ENCODE assay signal across 8 cellular contexts in genomic region chr12:113149361-113150150, GRCh38. TPM values are rescaled to one million over a fixed set of nuclear protein-coding genes. Genes with fewer than 3 reads are reported as not detected.
DNase-seq lines count a peak whose midpoint lies in the region; ATAC-seq and TF ChIP-seq lines count a peak whose summit lies in the region.

TSS of gene CFAP73 (plus strand) at chr12:113149724. CDS start at chr12:113149858, 134 bp downstream.

- DNase-seq in stimulated activated CD4-positive, alpha-beta T cell treated with anti-CD3 and anti-CD28 coated beads, Interleukin-15, amount 100 ng/mL, for 24 hours, result peak; percentile 46
- DNase-seq in stimulated activated CD4-positive, alpha-beta T cell treated with anti-CD3 and anti-CD28 coated beads, Interleukin-2, amount 100 ng/mL, for 24 hours, result no peak
- DNase-seq in NCI-H82 treated with DMSO at 0.1 percent for 48 hours (lab: John Stamatoyannopoulos, UW; ENCODE audit: unreplicated experiment) (peak; percentile 36), colonic mucosa (peak; percentile 60), left kidney (ENCODE audit: low read depth, low spot score) (peak; percentile 98), OCI-M2 (lab: John Stamatoyannopoulos, UW; ENCODE audit: unreplicated experiment) (no peak), ascending aorta (ENCODE audit: low spot score in 2 of 2) (no peak)

- intact Hi-C loops in colonic mucosa (cut with DNase I) (loop anchor here (5.0 to 10.0 kb wide), 2 partner anchors 55 to 97 kb away; no protein-coding TSS in a partner anchor), ascending aorta (cut with DNase I) (no loop called here)

- TF ChIP-seq CTCF in colonic mucosa (IDR thresholded peaks at IDR 0.05) (no peak), ascending aorta (IDR thresholded peaks at IDR 0.05) (no peak)

- no peaks in the 10 kb centered on the region for H3K9me3 ChIP-seq in colonic mucosa
- peaks cover 0 to 6% of the 10 kb centered on the region in 2 donors for H3K9me3 ChIP-seq in ascending aorta

- peaks cover 9% of the 10 kb centered on the region for H3K27me3 ChIP-seq in colonic mucosa
- no peaks in the 10 kb centered on the region for H3K27me3 ChIP-seq in ascending aorta

- H3K27ac ChIP-seq in colonic mucosa (no peak within 1 kb of the TSS), ascending aorta (no peak within 1 kb of the TSS)

- H3K36me3 ChIP-seq in colonic mucosa, result no peaks in the 10 kb centered on the region
- no peaks in the 10 kb centered on the region for H3K36me3 ChIP-seq in ascending aorta

- no peak within 1 kb of the TSS for H3K4me3 ChIP-seq in colonic mucosa
- peak within 1 kb of the TSS in 1 of 2 donors; percentile 2 for H3K4me3 ChIP-seq in ascending aorta

- ATAC-seq in HG03196 (IDR thresholded peaks at IDR 0.05; ENCODE audit: unreplicated experiment), result no peak

- H3K9ac ChIP-seq in colonic mucosa (ENCODE audit: low read depth in 2 of 2, low read length in 2 of 2), result peak within 1 kb of the TSS in 1 of 2 donors; percentile 59

- H3K4me1 ChIP-seq in colonic mucosa (peaks cover 7% of the 10 kb centered on the region), ascending aorta (peaks cover 0 to 8% of the 10 kb centered on the region in 2 donors)

RNA-seq across cellular contexts. Expression of gene CFAP73, which starts in this region (rescaled TPM):
- total RNA-seq in colonic mucosa, result under 1 TPM in 1 of 2 donors, not detected in 1; 0.20 TPM
- not detected for total RNA-seq in ascending aorta

Comparison
In these comparisons a context has a peak if more than half of its experiments do, and no peak if none do; other contexts are left out.
1. DNase-seq: peak in stimulated activated CD4-positive, alpha-beta T cell treated with anti-CD3 and anti-CD28 coated beads, Interleukin-15, amount 100 ng/mL, for 24 hours (single experiment), NCI-H82 treated with DMSO at 0.1 percent for 48 hours (single experiment) and left kidney (single experiment); none in stimulated activated CD4-positive, alpha-beta T cell treated with anti-CD3 and anti-CD28 coated beads, Interleukin-2, amount 100 ng/mL, for 24 hours (0 of 2), OCI-M2 (single experiment) and ascending aorta (0 of 2).
2. Peak in DNase-seq in colonic mucosa; RNA of the gene not detected or under 1 TPM.